In genomic region chr1:205310981-205311704, GRCh38 we compare ENCODE assay signal across 18 cellular contexts. TPM values are rescaled to one million over a fixed set of nuclear protein-coding genes. Genes with fewer than 3 reads are reported as not detected.
DNase-seq lines count a peak whose midpoint lies in the region; ATAC-seq and TF ChIP-seq lines count a peak whose summit lies in the region.
"Had no signal": no experiment of that assay in that cellular context is flagged by ENCODE, and none has a peak within 500 bp of the region (broad histone marks: within the 10 kb centered on the region; RNA-seq: fewer than 3 reads in every experiment).

No MANE protein-coding gene starts in this region.

- H2AK5ac ChIP-seq in H9 (ENCODE audit: insufficient read length, low read length) = no peak overlapping the region

- H4K91ac ChIP-seq in H9 (ENCODE audit: insufficient read length, low read depth, low read length) = no peak overlapping the region

- H3K9ac ChIP-seq in H9 (ENCODE audit: extremely low read depth, insufficient read length, low read length) = no peak overlapping the region

- no peak for DNase-seq in CD4-positive, alpha-beta T cell
- DNase-seq in H9 (no peak), neural crest cell (ENCODE audit: low read depth, low spot score) (no peak), Right ventricle myocardium superior (no peak)
- DNase-seq in activated naive CD8-positive, alpha-beta T cell treated with anti-CD3 and anti-CD28 coated beads for 36 hours = no peak
- no peak for DNase-seq in activated CD4-positive, alpha-beta T cell treated with anti-CD3 and anti-CD28 coated beads for 48 hours
- DNase-seq: COR-L47, gastrocnemius medialis, islet precursor cell, mucosa of descending colon, NCI-H1694, NCI-H748 treated with DMSO at 0.1 percent for 48 hours, retina had no signal

- H3K4me1 ChIP-seq in H9 (ENCODE audit: insufficient read depth, low read length) = peaks cover 4% of the 10 kb centered on the region
- H3K4me1 ChIP-seq: ascending aorta had no signal

- no peak overlapping the region for H2BK15ac ChIP-seq in H9 (ENCODE audit: low read depth, low read length)

- H4K20me1 ChIP-seq in H9 (ENCODE audit: control insufficient read depth, insufficient read depth, insufficient read length) = no peaks in the 10 kb centered on the region

- H3K23ac ChIP-seq in H9 (ENCODE audit: insufficient read length, low read depth, low read length) = no peak overlapping the region

- H2BK5ac ChIP-seq in H9 (ENCODE audit: insufficient read length, low read length) = no peak overlapping the region

- H3K79me1 ChIP-seq in H9 (ENCODE audit: insufficient read depth, low read depth, low read length, poor library complexity, severe bottlenecking) = peaks cover 14% of the 10 kb centered on the region

- CTCF ChIA-PET in CD4-positive, alpha-beta T cell (lab: Charles Lee) = interaction anchor here (1.6 to 3.4 kb wide), 2 partner anchors 24 to 38 kb away, joined by 3 to 12 read pairs; no protein-coding TSS in a partner anchor

- no CpG with 5 or more reads among the region's 8 CpGs for WGBS in H9 (ENCODE audit: extremely low coverage, insufficient read length, low lambda C conversion rate)

- H3K4me3 Mint-ChIP-seq in CD4-positive, alpha-beta T cell = peak overlapping the region; percentile 23
- no peak overlapping the region for H3K4me3 Mint-ChIP-seq in H9
- no peak overlapping the region for H3K4me3 Mint-ChIP-seq in activated naive CD8-positive, alpha-beta T cell treated with anti-CD3 and anti-CD28 coated beads for 36 hours
- H3K4me3 Mint-ChIP-seq in neural crest cell = no peak overlapping the region

- H3K79me2 ChIP-seq in H9 (ENCODE audit: insufficient read depth, low read length) = peaks cover 10% of the 10 kb centered on the region; the same call in 1 of the 2 replicates

- POLR2A ChIA-PET in CD4-positive, alpha-beta T cell (lab: Charles Lee) = interaction anchor here (1.1 to 17.2 kb wide), 4 partner anchors 9 to 30 kb away, joined by 3 to 918 read pairs (median 3); no protein-coding TSS in a partner anchor

- ATAC-seq in CD4-positive, alpha-beta T cell (ENCODE audit: poor library complexity) = no peak
- ATAC-seq in Right ventricle myocardium superior (ENCODE audit: poor library complexity) (no peak), GM18517 (IDR thresholded peaks at IDR 0.05; ENCODE audit: unreplicated experiment) (no peak), HG02970 (IDR thresholded peaks at IDR 0.05; ENCODE audit: low FRiP score, unreplicated experiment) (no peak)
- ATAC-seq: gastrocnemius medialis, K562, mucosa of descending colon had no signal

- peaks cover 79% of the 10 kb centered on the region for H3K36me3 Mint-ChIP-seq in CD4-positive, alpha-beta T cell (ENCODE audit: low read depth)
- H3K36me3 Mint-ChIP-seq in H9 (ENCODE audit: insufficient read depth in 1 of 3, low read depth in 3 of 3) (peaks cover 37 to 65% (median 63%) of the 10 kb centered on the region in 3 experiments), neural crest cell (ENCODE audit: low read depth) (peaks cover 19% of the 10 kb centered on the region)
- peaks cover 2% of the 10 kb centered on the region for H3K36me3 Mint-ChIP-seq in activated naive CD8-positive, alpha-beta T cell treated with anti-CD3 and anti-CD28 coated beads for 36 hours

- H3K9me3 ChIP-seq in CD4-positive, alpha-beta T cell (ENCODE audit: control insufficient read depth, low read length) = no peaks in the 10 kb centered on the region
- no peaks in the 10 kb centered on the region for H3K9me3 ChIP-seq in H9 (ENCODE audit: control insufficient read depth, low read depth, low read length)
- H3K9me3 ChIP-seq: ascending aorta, gastrocnemius medialis, mucosa of descending colon, SJSA1 had no signal

- no peak overlapping the region for H3K56ac ChIP-seq in H9 (ENCODE audit: insufficient read length, low read depth, low read length)

- no peak overlapping the region for H3T11ph ChIP-seq in H9 (ENCODE audit: low read length)

- H2AFZ ChIP-seq in H9 (ENCODE audit: low read length) = no peak overlapping the region

- no peak overlapping the region for H2BK12ac ChIP-seq in H9 (ENCODE audit: insufficient read length, low read depth, low read length)

- H4K5ac ChIP-seq in H9 (ENCODE audit: insufficient read length, low read depth, low read length) = no peak overlapping the region

- no peak overlapping the region for H3K4me2 ChIP-seq in H9 (ENCODE audit: insufficient read depth, insufficient read length, low read length)

- no peak overlapping the region for H3K4ac ChIP-seq in H9 (ENCODE audit: low read depth, low read length)

- intact Hi-C loops in CD4-positive, alpha-beta T cell (cut with DNase I, micrococcal nuclease) = no loop called here
- intact Hi-C loops in Right ventricle myocardium superior (cut with DNase I) = no loop called here

- H3K9me3 Mint-ChIP-seq in CD4-positive, alpha-beta T cell = no peaks in the 10 kb centered on the region
- H3K9me3 Mint-ChIP-seq in H9 (no peaks in the 10 kb centered on the region), neural crest cell (no peaks in the 10 kb centered on the region)
- H3K9me3 Mint-ChIP-seq in activated naive CD8-positive, alpha-beta T cell treated with anti-CD3 and anti-CD28 coated beads for 36 hours = no peaks in the 10 kb centered on the region

- peak overlapping the region; percentile 24 for H3K27ac ChIP-seq in CD4-positive, alpha-beta T cell (ENCODE audit: low read depth, low read length)
- no peak overlapping the region for H3K27ac ChIP-seq in H9 (ENCODE audit: insufficient read length, low read depth, low read length)
- H3K27ac ChIP-seq: ascending aorta, gastrocnemius medialis, SJSA1 had no signal

- H3K23me2 ChIP-seq in H9 (ENCODE audit: insufficient read length, low read depth, low read length, poor library complexity, severe bottlenecking) = no peaks in the 10 kb centered on the region

- no peak overlapping the region for H4K8ac ChIP-seq in H9 (replicated peaks; ENCODE audit: insufficient read length, low read depth, low read length)

- H3K14ac ChIP-seq in H9 (ENCODE audit: insufficient read depth, low read length) = no peak overlapping the region

- no peak overlapping the region for H2BK20ac ChIP-seq in H9 (ENCODE audit: low read depth, low read length, poor library complexity, severe bottlenecking)

- no peak overlapping the region for H2BK120ac ChIP-seq in H9 (ENCODE audit: low read depth, low read length, poor library complexity, severe bottlenecking)

- H3K4me1 Mint-ChIP-seq in CD4-positive, alpha-beta T cell (ENCODE audit: low read depth) = peaks cover 79% of the 10 kb centered on the region
- H3K4me1 Mint-ChIP-seq in H9 (peaks cover 45 to 46% of the 10 kb centered on the region in 2 experiments), neural crest cell (peaks cover 60% of the 10 kb centered on the region)
- peaks cover 71% of the 10 kb centered on the region for H3K4me1 Mint-ChIP-seq in activated naive CD8-positive, alpha-beta T cell treated with anti-CD3 and anti-CD28 coated beads for 36 hours

- H3K27ac Mint-ChIP-seq in CD4-positive, alpha-beta T cell = peak overlapping the region; percentile 99
- H3K27ac Mint-ChIP-seq in H9 (peak overlapping the region; percentile 37 to 81 (median 42); a peak in 4 of 7 replicates), neural crest cell (ENCODE audit: unreplicated experiment) (peak overlapping the region; percentile 63)
- H3K27ac Mint-ChIP-seq in activated naive CD8-positive, alpha-beta T cell treated with anti-CD3 and anti-CD28 coated beads for 36 hours = peak overlapping the region; percentile 7

- no peak overlapping the region for H3K18ac ChIP-seq in H9 (ENCODE audit: insufficient read length, low read depth, low read length)

- H3K27me3 Mint-ChIP-seq in CD4-positive, alpha-beta T cell = no peaks in the 10 kb centered on the region
- H3K27me3 Mint-ChIP-seq in H9 (ENCODE audit: low read depth) (peaks cover 2% of the 10 kb centered on the region; the same call in 1 of the 2 replicates), neural crest cell (ENCODE audit: low read depth) (no peaks in the 10 kb centered on the region)
- no peaks in the 10 kb centered on the region for H3K27me3 Mint-ChIP-seq in activated naive CD8-positive, alpha-beta T cell treated with anti-CD3 and anti-CD28 coated beads for 36 hours

- TF ChIP-seq CTCF in CD4-positive, alpha-beta T cell (IDR thresholded peaks at IDR 0.05) = no peak
- TF ChIP-seq CTCF in H9 (conservative IDR thresholded peaks at IDR 0.05) (no peak), neural crest cell (conservative IDR thresholded peaks at IDR 0.05) (no peak)

- no peaks in the 10 kb centered on the region for H3K27me3 ChIP-seq in CD4-positive, alpha-beta T cell (ENCODE audit: control insufficient read depth, insufficient read depth, low read length)
- H3K27me3 ChIP-seq in H9 (ENCODE audit: insufficient read depth, low read length) = no peaks in the 10 kb centered on the region
- H3K27me3 ChIP-seq: ascending aorta, gastrocnemius medialis, SJSA1 had no signal

RNA-seq across cellular contexts. Expression of gene NUAK2, which starts 10.4 kb away (rescaled TPM):
- total RNA-seq in CD4-positive, alpha-beta T cell = 10 to 100 TPM; 14.9 to 15.3 TPM
- total RNA-seq in H9 (2021) (15.4 and 15.5 TPM in 2 replicates), neural crest cell (14.7 and 15.4 TPM in 2 replicates), Right ventricle myocardium superior (1.2 TPM)
- 1 to 10 TPM; 1.7 to 2.0 TPM for total RNA-seq in activated naive CD8-positive, alpha-beta T cell treated with anti-CD3 and anti-CD28 coated beads for 36 hours

RNA-seq across cellular contexts. Expression of gene KLHDC8A, which starts 45.6 kb away (rescaled TPM):
- total RNA-seq in CD4-positive, alpha-beta T cell = not detected
- 0.96 and 1.0 TPM in 2 replicates for total RNA-seq in H9 (2021)
- total RNA-seq in activated naive CD8-positive, alpha-beta T cell treated with anti-CD3 and anti-CD28 coated beads for 36 hours = not detected
- 46.6 and 46.7 TPM in 2 replicates for total RNA-seq in neural crest cell
- 0.24 TPM for total RNA-seq in Right ventricle myocardium superior
- total RNA-seq: ascending aorta, gastrocnemius medialis, SJSA1 had no signal

Comparison
In these comparisons a context has a peak if more than half of its experiments do, and no peak if none do; other contexts are left out.
1. H3K27ac Mint-ChIP-seq: peak in every context shown above with its lines; median percentile 99 in CD4-positive, alpha-beta T cell; 63 in neural crest cell; 42 in H9; 7 in activated naive CD8-positive, alpha-beta T cell treated with anti-CD3 and anti-CD28 coated beads for 36 hours.
2. RNA of gene KLHDC8A, which starts 45.6 kb away (total RNA-seq): 46.6 to 46.7 TPM in neural crest cell; 0.96 to 1.0 TPM in H9, 0.24 TPM in Right ventricle myocardium superior (single experiment), not detected in CD4-positive, alpha-beta T cell and not detected in activated naive CD8-positive, alpha-beta T cell treated with anti-CD3 and anti-CD28 coated beads for 36 hours; every median in the first group is over 10 times any median in the second.